Comparison of ENCODE assay signal across 23 cellular contexts in genomic region chr7:85392789-85393188, GRCh38.
"Had no signal": no experiment of that assay in that cellular context is flagged by ENCODE, and none has a peak within 500 bp of the region (broad histone marks: within the 10 kb centered on the region; RNA-seq: fewer than 3 reads in every experiment).

No MANE protein-coding gene starts in this region.

- H3K27ac ChIP-seq: KMS-11, PC-9 had no signal

- DNase-seq: activated B cell treated with CpG ODN at 0.5 μM for 24 hours; activated CD4-positive, alpha-beta T cell treated with anti-CD3 and anti-CD28 coated beads for 1 hour; activated CD4-positive, alpha-beta T cell treated with anti-CD3 and anti-CD28 coated beads, Interleukin-2, amount 10 ng/mL, durations not matched to agents 24 days and 14 days; activated CD4-positive, alpha-beta T cell treated with anti-CD3 and anti-CD28 coated beads, Interleukin-2, amount 50 U/mL, for 48 hours; activated CD8-positive, alpha-beta memory T cell treated with anti-CD3 and anti-CD28 coated beads for 24 hours; activated effector memory CD4-positive, alpha-beta T cell treated with anti-CD3 and anti-CD28 coated beads, Interleukin-2, amount 50 U/mL, for 16 hours; activated naive CD4-positive, alpha-beta T cell treated with Interleukin-2 at 50 U/mL for 16 hours; activated naive CD8-positive, alpha-beta T cell treated with anti-CD3 and anti-CD28 coated beads, Interleukin-2, amount 50 U/mL, for 24 hours; activated T-cell treated with anti-CD3 and anti-CD28 coated beads, Interleukin-2, amount 50 U/mL, for 4 hours; amniotic stem cell; cortex of kidney; NCI-H1105 treated with DMSO at 0.1 percent for 48 hours; NCI-H1436 treated with DMSO at 0.1 percent for 48 hours; NCI-H1930; NCI-H2107; NCI-H345; NCI-H510A; NCI-H526 treated with DMSO at 0.1 percent for 48 hours; PC-9; SHP77 treated with DMSO at 0.1 percent for 48 hours; T-helper 17 cell; T-helper 9 cell had no signal
